ENCODE assay signal across 29 cellular contexts in the genomic region with DNA sequence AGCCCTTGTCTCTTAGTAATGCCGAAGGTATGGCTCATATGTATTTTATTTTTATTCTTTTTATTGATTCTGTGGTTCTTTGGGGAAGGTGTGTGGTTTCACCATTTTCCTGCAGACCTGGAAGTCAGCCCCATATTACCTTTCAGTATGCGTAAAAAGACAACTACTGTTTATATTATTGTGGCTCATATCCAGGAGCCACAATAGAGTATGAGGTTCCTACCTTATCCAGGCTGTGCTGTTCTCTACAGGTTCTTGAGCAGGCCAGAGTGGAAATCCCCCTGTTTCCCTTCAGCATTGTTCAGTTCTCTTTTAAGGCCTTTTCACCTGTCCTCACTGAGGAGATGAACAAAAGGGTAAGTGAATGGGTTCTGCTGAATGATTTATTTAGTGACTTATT. TPM values are rescaled to one million over a fixed set of nuclear protein-coding genes. Genes with fewer than 3 reads are reported as not detected.
"Had no signal": no experiment of that assay in that cellular context is flagged by ENCODE, and none has a peak within 500 bp of the region (broad histone marks: within the 10 kb centered on the region; RNA-seq: fewer than 3 reads in every experiment).

No MANE protein-coding gene starts in this region.

- H3K9me3 ChIP-seq: ovary, right atrium auricular region, right lobe of liver, suprapubic skin, thoracic aorta, upper lobe of right lung had no signal

- FAIRE-seq: islet of Langerhans, kidney, urothelium cell line had no signal

- H3K27me3 ChIP-seq: left lung, ovary, right atrium auricular region, right lobe of liver, suprapubic skin, tibial artery, upper lobe of right lung had no signal

- H3K4me1 ChIP-seq: right atrium auricular region, right lobe of liver, suprapubic skin, tibial artery, upper lobe of right lung had no signal

- H3K36me3 ChIP-seq: lower lobe of right lung, ovary, right atrium auricular region, right lobe of liver, thoracic aorta, upper lobe of right lung had no signal

- ATAC-seq: left colon; left lung; lower lobe of right lung; naive thymus-derived CD4-positive, alpha-beta T cell; natural killer cell treated with Interleukin-12 subunit alpha and Interleukin-12 subunit beta and Interleukin-15 and Interleukin-18, amount 100 ng/mL, for 72 hours; right lobe of liver; stimulated activated memory B cell treated with anti-CD40 and anti-IgM and Interleukin-4, amounts not matched to agents 10 μg/mL and 1 μg/mL and 100 μg/mL, for 72 hours; upper lobe of right lung had no signal

- H3K9me3 Mint-ChIP-seq: natural killer cell treated with Interleukin-12 subunit alpha and Interleukin-12 subunit beta and Interleukin-15 and Interleukin-18, amount 100 ng/mL, for 72 hours had no signal

- H3K27ac ChIP-seq: left lung, lower lobe of right lung, ovary, right atrium auricular region, right lobe of liver, suprapubic skin, thoracic aorta, tibial artery, upper lobe of right lung had no signal

- H3K4me3 Mint-ChIP-seq: immature natural killer cell; mesothelial cell of epicardium; naive thymus-derived CD4-positive, alpha-beta T cell; natural killer cell treated with Interleukin-12 subunit alpha and Interleukin-12 subunit beta and Interleukin-15 and Interleukin-18, amount 100 ng/mL, for 72 hours; stimulated activated memory B cell treated with anti-CD40 and anti-IgM and Interleukin-4, amounts not matched to agents 10 μg/mL and 1 μg/mL and 100 μg/mL, for 72 hours had no signal

- H3K4me1 Mint-ChIP-seq: mesothelial cell of epicardium had no signal

- DNase-seq: hypothalamus; immature natural killer cell; kidney; left colon; left lung; lower lobe of right lung; mammary epithelial cell; mesendoderm; naive thymus-derived CD4-positive, alpha-beta T cell; ovary; right lobe of liver; stimulated activated CD4-positive, alpha-beta T cell treated with anti-CD3 and anti-CD28 coated beads, Interleukin-1b, Interleukin-23, amount 100 ng/mL, for 48 hours; stimulated activated CD4-positive, alpha-beta T cell treated with anti-CD3 and anti-CD28 coated beads, Interleukin-2, amount 100 ng/mL, for 48 hours; stimulated activated CD4-positive, alpha-beta T cell treated with anti-CD3 and anti-CD28 coated beads, Interleukin-4, amount 100 ng/mL, for 4 hours; stimulated activated CD8-positive, alpha-beta memory T cell treated with anti-CD3 and anti-CD28 coated beads, Interleukin-4, amount 100 ng/mL, for 48 hours; stimulated activated naive CD4-positive, alpha-beta T cell treated with Interleukin-2 at 50 U/mL for 16 hours; tibial artery; trophoblast cell; upper lobe of right lung had no signal

- H3K4me3 ChIP-seq: left lung, lower lobe of right lung, ovary, right atrium auricular region, right lobe of liver, smooth muscle cell, suprapubic skin, thoracic aorta, tibial artery, upper lobe of right lung had no signal

- H3K27ac Mint-ChIP-seq: immature natural killer cell; mesothelial cell of epicardium; naive thymus-derived CD4-positive, alpha-beta T cell; natural killer cell treated with Interleukin-12 subunit alpha and Interleukin-12 subunit beta and Interleukin-15 and Interleukin-18, amount 100 ng/mL, for 72 hours; progenitor cell of endocrine pancreas had no signal

- H3K4me2 ChIP-seq: smooth muscle cell had no signal

- H3K27me3 Mint-ChIP-seq: naive thymus-derived CD4-positive, alpha-beta T cell; natural killer cell treated with Interleukin-12 subunit alpha and Interleukin-12 subunit beta and Interleukin-15 and Interleukin-18, amount 100 ng/mL, for 72 hours; progenitor cell of endocrine pancreas; stimulated activated memory B cell treated with anti-CD40 and anti-IgM and Interleukin-4, amounts not matched to agents 10 μg/mL and 1 μg/mL and 100 μg/mL, for 72 hours had no signal

RNA-seq across cellular contexts. Expression of a gene that starts 33.2 kb away (rescaled TPM):
- polyA plus RNA-seq: naive thymus-derived CD4-positive, alpha-beta T cell had no signal
